ENCODE assay signal across 18 cellular contexts in the genomic region with DNA sequence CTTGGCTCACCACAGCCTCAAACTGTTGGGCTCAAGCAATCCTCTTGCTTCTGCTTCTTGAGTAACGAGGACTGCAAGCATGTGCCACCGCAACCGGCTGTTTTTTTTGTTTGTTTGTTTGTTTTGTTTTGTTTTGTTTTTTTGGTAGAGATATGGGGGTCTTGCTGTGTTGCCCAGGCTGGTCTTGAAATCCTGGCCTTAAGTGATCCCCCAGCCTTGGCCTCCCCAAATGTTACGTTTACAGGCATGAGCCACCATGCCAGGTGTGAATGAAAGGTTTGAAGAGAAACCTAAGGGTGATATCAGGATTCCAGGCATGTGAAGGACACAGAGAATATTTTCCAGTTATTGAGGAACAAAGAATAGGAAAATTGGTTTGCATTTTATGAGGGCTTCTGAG. TPM values are rescaled to one million over a fixed set of nuclear protein-coding genes. Genes with fewer than 3 reads are reported as not detected.
DNase-seq lines count a peak whose midpoint lies in the region; ATAC-seq and TF ChIP-seq lines count a peak whose summit lies in the region.
"Had no signal": no experiment of that assay in that cellular context is flagged by ENCODE, and none has a peak within 500 bp of the region (broad histone marks: within the 10 kb centered on the region; RNA-seq: fewer than 3 reads in every experiment).

No MANE protein-coding gene starts in this region.

- CTCF ChIA-PET in WTC11 (lab: Charles Lee) = interaction anchor here (1.5 kb wide), 1 partner anchor 8 kb away, joined by 9 read pairs; no protein-coding TSS in a partner anchor

- peak overlapping the region; percentile 42 for H3K27ac ChIP-seq in left ventricle myocardium inferior (replicated peaks)
- no peak overlapping the region for H3K27ac ChIP-seq in right atrium auricular region
- no peak overlapping the region for H3K27ac ChIP-seq in mesendoderm (ENCODE audit: low read depth, low read length)

- H3K9ac ChIP-seq in mesendoderm (ENCODE audit: low read length) = no peak overlapping the region

- no peaks in the 10 kb centered on the region for H3K9me3 Mint-ChIP-seq in WTC11
- no peaks in the 10 kb centered on the region for H3K9me3 Mint-ChIP-seq in activated naive CD8-positive, alpha-beta T cell treated with anti-CD3 and anti-CD28 coated beads for 36 hours
- H3K9me3 Mint-ChIP-seq: CD8-positive, alpha-beta memory T cell; IgD-negative memory B cell had no signal

- no peaks in the 10 kb centered on the region for H3K27me3 Mint-ChIP-seq in WTC11 (ENCODE audit: low read depth)
- H3K27me3 Mint-ChIP-seq in activated naive CD8-positive, alpha-beta T cell treated with anti-CD3 and anti-CD28 coated beads for 36 hours = no peaks in the 10 kb centered on the region
- H3K27me3 Mint-ChIP-seq: CD8-positive, alpha-beta memory T cell; IgD-negative memory B cell had no signal

- POLR2A ChIA-PET in WTC11 (lab: Charles Lee) = no interaction called here

- H3K56ac ChIP-seq in mesendoderm (ENCODE audit: low read length) = no peak overlapping the region

- H3K79me1 ChIP-seq in mesendoderm (ENCODE audit: low read length) = peaks cover 15% of the 10 kb centered on the region

- H3K4me1 ChIP-seq in left ventricle myocardium inferior = peaks cover 66% of the 10 kb centered on the region
- peaks cover 0 to 41% of the 10 kb centered on the region in 2 donors for H3K4me1 ChIP-seq in right atrium auricular region
- peaks cover 17% of the 10 kb centered on the region for H3K4me1 ChIP-seq in mesendoderm (ENCODE audit: control insufficient read depth, low read depth, low read length)

- H2BK5ac ChIP-seq in mesendoderm (ENCODE audit: low read length) = no peak overlapping the region

- H3K27ac Mint-ChIP-seq in WTC11 = peak overlapping the region; percentile 43; the same call in 1 of the 2 replicates
- H3K27ac Mint-ChIP-seq in activated naive CD8-positive, alpha-beta T cell treated with anti-CD3 and anti-CD28 coated beads for 36 hours = no peak overlapping the region
- H3K27ac Mint-ChIP-seq: IgD-negative memory B cell had no signal

- H2BK15ac ChIP-seq in mesendoderm (replicated peaks; ENCODE audit: low read depth) = no peak overlapping the region

- no CpG with 5 or more reads among the region's 4 CpGs for WGBS in mesendoderm (ENCODE audit: extremely low coverage, insufficient coverage, low lambda C conversion rate)

- H2AK5ac ChIP-seq in mesendoderm (ENCODE audit: low read length) = no peak overlapping the region

- peaks cover 70% of the 10 kb centered on the region for H3K4me1 Mint-ChIP-seq in WTC11
- peaks cover 10% of the 10 kb centered on the region for H3K4me1 Mint-ChIP-seq in activated naive CD8-positive, alpha-beta T cell treated with anti-CD3 and anti-CD28 coated beads for 36 hours

- H3K4me3 ChIP-seq in left ventricle myocardium inferior = no peak overlapping the region
- H3K4me3 ChIP-seq in right atrium auricular region = no peak overlapping the region
- H3K4me3 ChIP-seq in mesendoderm (ENCODE audit: low read length) = no peak overlapping the region
- no peak overlapping the region for H3K4me3 ChIP-seq in foreskin fibroblast (ENCODE audit: low read depth in 1 of 2, low read length in 2 of 2)

- no peak overlapping the region for H3K23ac ChIP-seq in mesendoderm (ENCODE audit: low read length)

- no peaks in the 10 kb centered on the region for H3K36me3 ChIP-seq in left ventricle myocardium inferior
- no peaks in the 10 kb centered on the region for H3K36me3 ChIP-seq in right atrium auricular region
- no peaks in the 10 kb centered on the region for H3K36me3 ChIP-seq in mesendoderm (ENCODE audit: control insufficient read depth, insufficient read depth, low read length)

- H3K4me3 Mint-ChIP-seq in WTC11 = no peak overlapping the region
- H3K4me3 Mint-ChIP-seq in activated naive CD8-positive, alpha-beta T cell treated with anti-CD3 and anti-CD28 coated beads for 36 hours = no peak overlapping the region
- H3K4me3 Mint-ChIP-seq: CD8-positive, alpha-beta memory T cell; IgD-negative memory B cell had no signal

- no peak overlapping the region for H4K5ac ChIP-seq in mesendoderm (ENCODE audit: low read length)

- peak overlapping the region; percentile 93 for H3K18ac ChIP-seq in mesendoderm (ENCODE audit: low read length)

- no peak overlapping the region for H4K8ac ChIP-seq in mesendoderm (ENCODE audit: low read depth, low read length)

- peaks cover 13% of the 10 kb centered on the region for H3K79me2 ChIP-seq in mesendoderm (ENCODE audit: control insufficient read depth, insufficient read depth, low read length)

- DNase-seq in left ventricle myocardium inferior = no peak
- no peak for DNase-seq in right atrium auricular region (ENCODE audit: low spot score)
- no peak for DNase-seq in WTC11 (ENCODE audit: low spot score)
- no peak for DNase-seq in mesendoderm
- DNase-seq in activated naive CD8-positive, alpha-beta T cell treated with anti-CD3 and anti-CD28 coated beads for 36 hours = no peak
- DNase-seq in foreskin fibroblast = no peak
- no peak for DNase-seq in Kasumi-1 (lab: John Stamatoyannopoulos, UW)
- DNase-seq in C1 segment of cervical spinal cord (lab: John Stamatoyannopoulos, UW) = no peak
- DNase-seq: CD8-positive, alpha-beta memory T cell; GOT3; Karpas-422; NCI-H1694; NCI-H2081; NCI-H2171 treated with DMSO at 0.1 percent for 48 hours; NCI-H524 treated with DMSO at 0.1 percent for 48 hours; NCI-H82 had no signal

- no peaks in the 10 kb centered on the region for H3K9me3 ChIP-seq in left ventricle myocardium inferior (replicated peaks)
- H3K9me3 ChIP-seq in right atrium auricular region = no peaks in the 10 kb centered on the region

- no peaks in the 10 kb centered on the region for H3K27me3 ChIP-seq in left ventricle myocardium inferior (ENCODE audit: low read depth)
- no peaks in the 10 kb centered on the region for H3K27me3 ChIP-seq in right atrium auricular region
- H3K27me3 ChIP-seq in mesendoderm (ENCODE audit: insufficient read depth, low read length, poor library complexity) = no peaks in the 10 kb centered on the region

- peak overlapping the region; percentile 73 for H3K4ac ChIP-seq in mesendoderm (ENCODE audit: low read depth, low read length)

- intact Hi-C loops in left ventricle myocardium inferior (cut with micrococcal nuclease) = loop anchor here (10.0 kb wide), 1 partner anchor 46 kb away; a partner anchor contains a TSS

- H3K36me3 Mint-ChIP-seq in WTC11 = no peaks in the 10 kb centered on the region; the same call in 1 of the 2 replicates
- H3K36me3 Mint-ChIP-seq in activated naive CD8-positive, alpha-beta T cell treated with anti-CD3 and anti-CD28 coated beads for 36 hours = peaks cover 4% of the 10 kb centered on the region

- H2BK120ac ChIP-seq in mesendoderm (ENCODE audit: low read depth, low read length) = no peak overlapping the region

- TF ChIP-seq CTCF in left ventricle myocardium inferior (IDR thresholded peaks at IDR 0.05; ENCODE audit: borderline replicate concordance) = no peak
- no peak for TF ChIP-seq CTCF in right atrium auricular region (IDR thresholded peaks at IDR 0.05)
- no peak for TF ChIP-seq CTCF in WTC11 (IDR thresholded peaks at IDR 0.05)
- TF ChIP-seq CTCF in foreskin fibroblast (IDR thresholded peaks at IDR 0.05; ENCODE audit: low read depth, low read length) = no peak

- ATAC-seq in WTC11 = no peak
- ATAC-seq: Right ventricle myocardium inferior had no signal

- no peak overlapping the region for H3K4me2 ChIP-seq in mesendoderm (ENCODE audit: low read length)

TF ChIP-seq in WTC11, 78 proteins besides CTCF, POLR2A, EP300 and RAD21:
- TF ChIP-seq ZNF121 (CRISPR knock-in tag; IDR thresholded peaks at IDR 0.05) (peak; percentile 67; the same call in 1 of the 2 replicates), SOX15 (CRISPR knock-in tag; IDR thresholded peaks at IDR 0.05) (no peak)

RNA-seq across cellular contexts. Expression of a gene that starts 45.0 kb away (rescaled TPM):
- total RNA-seq in left ventricle myocardium inferior = 46.2 TPM
- 10 to 100 TPM; 48.1 to 49.5 TPM for total RNA-seq in right atrium auricular region
- 41.8 to 46.8 TPM (median 44.3 TPM) in 3 replicates for total RNA-seq in WTC11 (2021)
- 26.7 TPM for polyA plus RNA-seq in mesendoderm (2013, experiment 1 of 2)
- 26.7 TPM for polyA plus RNA-seq in mesendoderm (2013, experiment 2 of 2)
- total RNA-seq in activated naive CD8-positive, alpha-beta T cell treated with anti-CD3 and anti-CD28 coated beads for 36 hours = 10 to 100 TPM; 12.1 to 12.6 TPM
